Comparison of ENCODE assay signal across 20 cellular contexts in genomic region chr12:1989111-1989510, GRCh38. TPM values are rescaled to one million over a fixed set of nuclear protein-coding genes. Genes with fewer than 3 reads are reported as not detected.
DNase-seq lines count a peak whose midpoint lies in the region; ATAC-seq and TF ChIP-seq lines count a peak whose summit lies in the region.
"Had no signal": no experiment of that assay in that cellular context is flagged by ENCODE, and none has a peak within 500 bp of the region (broad histone marks: within the 10 kb centered on the region; RNA-seq: fewer than 3 reads in every experiment).

No MANE protein-coding gene starts in this region.

- H3K9me3 ChIP-seq in HEK293 (ENCODE audit: control insufficient read depth, insufficient read depth, low read depth, low read length) (no peaks in the 10 kb centered on the region), adrenal gland (replicated peaks in 1 of 3) (peaks cover 0 to 11% (median 0%) of the 10 kb centered on the region in 3 donors), trophoblast cell (ENCODE audit: insufficient read depth, low read depth, low read length) (no peaks in the 10 kb centered on the region), spleen (peaks cover 3 to 26% (median 21%) of the 10 kb centered on the region in 8 donors)

- no peak overlapping the region for H2AK5ac ChIP-seq in trophoblast cell (ENCODE audit: low read length)

- H3K4me3 ChIP-seq in GM23338 (no peak overlapping the region), HEK293 (ENCODE audit: low read depth, low read length) (no peak overlapping the region), adrenal gland (no peak overlapping the region), trophoblast cell (ENCODE audit: low read depth, low read length) (no peak overlapping the region), spleen (no peak overlapping the region)
- H3K4me3 ChIP-seq: A549; BLaER1 treated with 17β-estradiol and CSF1 and Interleukin-3, amounts not matched to agents 10 nM and 100 nM had no signal

- no peak overlapping the region for H2BK120ac ChIP-seq in trophoblast cell (ENCODE audit: insufficient read depth, low read length, poor library complexity)

- H3K4me1 Mint-ChIP-seq in GM23338: peaks cover 12% of the 10 kb centered on the region
- peaks cover 11% of the 10 kb centered on the region for H3K4me1 Mint-ChIP-seq in activated T-helper 2 cell treated with anti-CD3 and anti-CD28 coated beads, Interferon-gamma antibody, Interleukin-2, Interleukin-4, amounts not matched to agents 10 μg/mL and 5 μg/mL and 100 μg/mL, durations not matched to agents 14 hours and 24 hours and 36 hours (ENCODE audit: low read depth)
- H3K4me1 Mint-ChIP-seq: B cell had no signal

- no peak overlapping the region for H3K23ac ChIP-seq in trophoblast cell (ENCODE audit: low read length)

- POLR2A ChIA-PET in HEK293 (lab: Yijun Ruan, JAX): no interaction called here

- no peak overlapping the region for H3K9ac ChIP-seq in trophoblast cell (ENCODE audit: low read length)
- H3K9ac ChIP-seq: BLaER1 treated with 17β-estradiol and CSF1 and Interleukin-3, amounts not matched to agents 10 nM and 100 nM had no signal

- peak overlapping the region; percentile 56 for H2BK5ac ChIP-seq in trophoblast cell (ENCODE audit: low read depth, low read length, poor library complexity)

- H3K36me3 ChIP-seq in GM23338 (ENCODE audit: insufficient read depth) (no peaks in the 10 kb centered on the region; the same call in 1 of the 2 replicates), HEK293 (ENCODE audit: control insufficient read depth in 2 of 2, insufficient read depth in 1 of 2, low read length in 2 of 2) (peaks cover 34 to 58% of the 10 kb centered on the region in 2 experiments), adrenal gland (replicated peaks in 1 of 2) (peaks cover 0 to 18% of the 10 kb centered on the region in 2 donors), trophoblast cell (ENCODE audit: control insufficient read depth in 1 of 2, insufficient read depth in 2 of 2, low read length in 2 of 2) (peaks cover 7% of the 10 kb centered on the region in 2 experiments), spleen (peaks cover 2 to 93% (median 34%) of the 10 kb centered on the region in 6 donors)

- no peak overlapping the region for H3K14ac ChIP-seq in trophoblast cell (ENCODE audit: low read length)

- H3K4me3 Mint-ChIP-seq in GM23338: no peak overlapping the region
- no peak overlapping the region for H3K4me3 Mint-ChIP-seq in activated T-helper 2 cell treated with anti-CD3 and anti-CD28 coated beads, Interferon-gamma antibody, Interleukin-2, Interleukin-4, amounts not matched to agents 10 μg/mL and 5 μg/mL and 100 μg/mL, durations not matched to agents 14 hours and 24 hours and 36 hours (ENCODE audit: low read depth)
- H3K4me3 Mint-ChIP-seq: B cell; CD4-positive, alpha-beta T cell; CD8-positive, alpha-beta T cell had no signal

- no peaks in the 10 kb centered on the region for H3K27me3 Mint-ChIP-seq in GM23338 (ENCODE audit: insufficient read depth, low read depth, poor library complexity)
- no peaks in the 10 kb centered on the region for H3K27me3 Mint-ChIP-seq in activated T-helper 2 cell treated with anti-CD3 and anti-CD28 coated beads, Interferon-gamma antibody, Interleukin-2, Interleukin-4, amounts not matched to agents 10 μg/mL and 5 μg/mL and 100 μg/mL, durations not matched to agents 14 hours and 24 hours and 36 hours (ENCODE audit: low read depth)
- H3K27me3 Mint-ChIP-seq: B cell; CD4-positive, alpha-beta T cell had no signal

- no peak for ATAC-seq in GM23338
- ATAC-seq in SK-N-SH treated with all-trans-retinoic acid at 6 μM for 48 hours: no peak
- ATAC-seq: A549; CD8-positive, alpha-beta T cell had no signal

- no peaks in the 10 kb centered on the region for H4K20me1 ChIP-seq in GM23338 (replicated peaks; ENCODE audit: insufficient read depth)
- H4K20me1 ChIP-seq: BLaER1 treated with 17β-estradiol and CSF1 and Interleukin-3, amounts not matched to agents 10 nM and 100 nM had no signal

- no peak for TF ChIP-seq CTCF in GM23338 (conservative IDR thresholded peaks at IDR 0.05; ENCODE audit: low read depth in 2 of 2)
- TF ChIP-seq CTCF in HEK293 (tag by site-specific recombination; IDR thresholded peaks at IDR 0.05): no peak
- no peak for TF ChIP-seq CTCF in adrenal gland (IDR thresholded peaks at IDR 0.05)
- TF ChIP-seq CTCF in spleen (IDR thresholded peaks at IDR 0.05 in 8 of 11, conservative IDR thresholded peaks at IDR 0.05 in 3 of 11): no peak

- H3K9me2 ChIP-seq in GM23338 (ENCODE audit: insufficient read depth): no peaks in the 10 kb centered on the region

- H3K4me1 ChIP-seq in GM23338 (ENCODE audit: insufficient read depth) (peaks cover 5% of the 10 kb centered on the region), HEK293 (ENCODE audit: control insufficient read depth, insufficient read depth, low read length) (0 out of 2 replicates have a peak, but pooled peaks cover 2% of the 10 kb centered on the region), adrenal gland (replicated peaks in 1 of 2) (peaks cover 18% of the 10 kb centered on the region in 2 donors), trophoblast cell (ENCODE audit: control insufficient read depth in 1 of 2, insufficient read depth in 2 of 2, low read length in 2 of 2) (no peaks in the 10 kb centered on the region), spleen (peaks cover 0 to 8% (median 2%) of the 10 kb centered on the region in 6 donors)

- H3K27ac ChIP-seq in GM23338 (ENCODE audit: low read depth): no peak overlapping the region
- no peak overlapping the region for H3K27ac ChIP-seq in HEK293 (ENCODE audit: extremely low read depth, low read depth, low read length)
- peak overlapping the region in 4 of 5 donors; percentile 3 to 68 (median 45) for H3K27ac ChIP-seq in adrenal gland
- H3K27ac ChIP-seq in trophoblast cell (ENCODE audit: low read depth, low read length): no peak overlapping the region
- no peak overlapping the region for H3K27ac ChIP-seq in spleen
- H3K27ac ChIP-seq: 22Rv1; A549; BLaER1 treated with 17β-estradiol and CSF1 and Interleukin-3, amounts not matched to agents 10 nM and 100 nM; C4-2B had no signal

- DNase-seq in GM23338 (ENCODE audit: low spot score) (no peak), adrenal gland (peak in 5 of 7 donors; percentile 41 to 64 (median 49)), trophoblast cell (no peak), spleen (no peak)
- no peak for DNase-seq in activated T-helper 2 cell treated with anti-CD3 and anti-CD28 coated beads, Interferon-gamma antibody, Interleukin-2, Interleukin-4, amounts not matched to agents 10 μg/mL and 5 μg/mL and 100 μg/mL, durations not matched to agents 14 hours and 24 hours and 36 hours (ENCODE audit: low spot score)
- DNase-seq in stimulated activated naive CD4-positive, alpha-beta T cell (lab: John Stamatoyannopoulos, UW): no peak
- DNase-seq: AML-193; Caco-2; Calu3; CD4-positive, alpha-beta T cell; CD8-positive, alpha-beta T cell; DMS79 treated with DMSO at 0.1 percent for 48 hours; GF-D8 had no signal

- H3K4me2 ChIP-seq in GM23338 (no peak overlapping the region), trophoblast cell (ENCODE audit: low read length) (no peak overlapping the region)
- H3K4me2 ChIP-seq: A549; BLaER1 treated with 17β-estradiol and CSF1 and Interleukin-3, amounts not matched to agents 10 nM and 100 nM had no signal

- no peaks in the 10 kb centered on the region for H3F3A ChIP-seq in GM23338 (replicated peaks; ENCODE audit: low read depth)

- peak overlapping the region; percentile 6 for H4K91ac ChIP-seq in trophoblast cell (ENCODE audit: low read depth, low read length)

- no peak overlapping the region for H2BK12ac ChIP-seq in trophoblast cell (ENCODE audit: low read length)

- CTCF ChIA-PET in HEK293 (lab: Yijun Ruan, JAX): interaction anchor here (0.7 kb wide), 1 partner anchor 308 kb away, joined by 4 read pairs; no protein-coding TSS in a partner anchor

- no peak overlapping the region for H4K12ac ChIP-seq in trophoblast cell (ENCODE audit: low read depth, low read length)

- 75 to 96% (median 84%) methylated on average over 4 of the region's 4 CpGs for WGBS in adrenal gland, 4 donors
- WGBS in trophoblast cell (ENCODE audit: extremely low coverage, insufficient coverage, insufficient read length): no CpG with 5 or more reads among the region's 4 CpGs
- 75 to 97% (median 91%) methylated on average over 4 of the region's 4 CpGs for WGBS in spleen, 5 donors

- no peak overlapping the region for H3K18ac ChIP-seq in trophoblast cell (ENCODE audit: low read length)

- peaks cover 56% of the 10 kb centered on the region for H3K36me3 Mint-ChIP-seq in GM23338 (ENCODE audit: low read depth)
- peaks cover 68% of the 10 kb centered on the region for H3K36me3 Mint-ChIP-seq in activated T-helper 2 cell treated with anti-CD3 and anti-CD28 coated beads, Interferon-gamma antibody, Interleukin-2, Interleukin-4, amounts not matched to agents 10 μg/mL and 5 μg/mL and 100 μg/mL, durations not matched to agents 14 hours and 24 hours and 36 hours (ENCODE audit: low read depth)

- TF ChIP-seq POLR2A in adrenal gland (IDR thresholded peaks at IDR 0.05) (no peak), spleen (IDR thresholded peaks at IDR 0.05) (no peak)

- no peaks in the 10 kb centered on the region for H3K79me1 ChIP-seq in trophoblast cell (ENCODE audit: low read length)

- H3K79me2 ChIP-seq in GM23338 (replicated peaks; ENCODE audit: insufficient read depth): 0 out of 2 replicates have a peak, but pooled peaks cover 3% of the 10 kb centered on the region
- no peaks in the 10 kb centered on the region for H3K79me2 ChIP-seq in trophoblast cell (ENCODE audit: control insufficient read depth, insufficient read depth, low read length, poor library complexity)

- intact Hi-C loops in adrenal gland (cut with DNase I) (no loop called here), spleen (cut with DNase I; ENCODE audit: low total_unique reads) (no loop called here)
- intact Hi-C loops in activated T-helper 2 cell treated with anti-CD3 and anti-CD28 coated beads, Interferon-gamma antibody, Interleukin-2, Interleukin-4, amounts not matched to agents 10 μg/mL and 5 μg/mL and 100 μg/mL, durations not matched to agents 14 hours and 24 hours and 36 hours (cut with micrococcal nuclease): no loop called here

- H3K27me3 ChIP-seq in GM23338 (ENCODE audit: insufficient read depth) (no peaks in the 10 kb centered on the region), adrenal gland (no peaks in the 10 kb centered on the region), trophoblast cell (ENCODE audit: insufficient read depth, low read length) (no peaks in the 10 kb centered on the region), spleen (replicated peaks in 1 of 7) (no peaks in the 10 kb centered on the region)
- H3K27me3 ChIP-seq: BLaER1 treated with 17β-estradiol and CSF1 and Interleukin-3, amounts not matched to agents 10 nM and 100 nM had no signal

- H3K27ac Mint-ChIP-seq in GM23338: peak overlapping the region; percentile 75
- H3K27ac Mint-ChIP-seq in activated T-helper 2 cell treated with anti-CD3 and anti-CD28 coated beads, Interferon-gamma antibody, Interleukin-2, Interleukin-4, amounts not matched to agents 10 μg/mL and 5 μg/mL and 100 μg/mL, durations not matched to agents 14 hours and 24 hours and 36 hours: no peak overlapping the region
- H3K27ac Mint-ChIP-seq: B cell; CD4-positive, alpha-beta T cell; CD8-positive, alpha-beta T cell had no signal

- peaks cover 15% of the 10 kb centered on the region; the same call in 2 of the 3 replicates for H3K9me3 Mint-ChIP-seq in GM23338
- H3K9me3 Mint-ChIP-seq in activated T-helper 2 cell treated with anti-CD3 and anti-CD28 coated beads, Interferon-gamma antibody, Interleukin-2, Interleukin-4, amounts not matched to agents 10 μg/mL and 5 μg/mL and 100 μg/mL, durations not matched to agents 14 hours and 24 hours and 36 hours: peaks cover 33% of the 10 kb centered on the region

- no peak overlapping the region for H3K4ac ChIP-seq in trophoblast cell (ENCODE audit: low read depth, low read length)

- H2AFZ ChIP-seq in GM23338 (no peak overlapping the region), trophoblast cell (ENCODE audit: insufficient read depth, low read length, poor library complexity) (no peak overlapping the region)

- no peak overlapping the region for H4K8ac ChIP-seq in trophoblast cell (ENCODE audit: low read depth, low read length)

RNA-seq across cellular contexts. Expression of gene DCP1B, which starts 15.1 kb away (rescaled TPM):
- total RNA-seq in GM23338 (2014; rRNA removed; shearing (Covaris generic)): 28.6 and 29.8 TPM in 2 replicates
- 18.9 and 24.4 TPM in 2 replicates for polyA plus RNA-seq in GM23338 (2016; fragmentation: Nextera tagmentation; extraction: Ambion mirVana)
- 10 to 100 TPM; 12.4 to 47.9 (median 37.5) TPM for total RNA-seq in adrenal gland
- 10 to 100 TPM; 12.4 to 29.0 (median 13.3) TPM for polyA plus RNA-seq in adrenal gland
- polyA plus RNA-seq in trophoblast cell (2013): 15.3 and 15.8 TPM in 2 replicates
- 9.2 and 10.2 TPM in 2 replicates for total RNA-seq in activated T-helper 2 cell treated with anti-CD3 and anti-CD28 coated beads, Interferon-gamma antibody, Interleukin-2, Interleukin-4, amounts not matched to agents 10 μg/mL and 5 μg/mL and 100 μg/mL, durations not matched to agents 14 hours and 24 hours and 36 hours
- total RNA-seq in spleen: 10 to 100 TPM; 11.1 to 20.8 (median 16.9) TPM
- 1 to 10 TPM; 5.5 to 7.6 (median 6.1) TPM for polyA plus RNA-seq in spleen

Comparison
In these comparisons a context has a peak if more than half of its experiments do, and no peak if none do; other contexts are left out.
1. DNase-seq: peak in adrenal gland (5 of 7); none in GM23338 (single experiment), trophoblast cell (0 of 2), activated T-helper 2 cell treated with anti-CD3 and anti-CD28 coated beads, Interferon-gamma antibody, Interleukin-2, Interleukin-4, amounts not matched to agents 10 μg/mL and 5 μg/mL and 100 μg/mL, durations not matched to agents 14 hours and 24 hours and 36 hours (single experiment), stimulated activated naive CD4-positive, alpha-beta T cell (0 of 6) and spleen (single experiment).
2. H3K27ac ChIP-seq: peak in adrenal gland (4 of 5); none in GM23338 (single experiment), HEK293 (single experiment), trophoblast cell (single experiment) and spleen (0 of 8).